In the genomic region with DNA sequence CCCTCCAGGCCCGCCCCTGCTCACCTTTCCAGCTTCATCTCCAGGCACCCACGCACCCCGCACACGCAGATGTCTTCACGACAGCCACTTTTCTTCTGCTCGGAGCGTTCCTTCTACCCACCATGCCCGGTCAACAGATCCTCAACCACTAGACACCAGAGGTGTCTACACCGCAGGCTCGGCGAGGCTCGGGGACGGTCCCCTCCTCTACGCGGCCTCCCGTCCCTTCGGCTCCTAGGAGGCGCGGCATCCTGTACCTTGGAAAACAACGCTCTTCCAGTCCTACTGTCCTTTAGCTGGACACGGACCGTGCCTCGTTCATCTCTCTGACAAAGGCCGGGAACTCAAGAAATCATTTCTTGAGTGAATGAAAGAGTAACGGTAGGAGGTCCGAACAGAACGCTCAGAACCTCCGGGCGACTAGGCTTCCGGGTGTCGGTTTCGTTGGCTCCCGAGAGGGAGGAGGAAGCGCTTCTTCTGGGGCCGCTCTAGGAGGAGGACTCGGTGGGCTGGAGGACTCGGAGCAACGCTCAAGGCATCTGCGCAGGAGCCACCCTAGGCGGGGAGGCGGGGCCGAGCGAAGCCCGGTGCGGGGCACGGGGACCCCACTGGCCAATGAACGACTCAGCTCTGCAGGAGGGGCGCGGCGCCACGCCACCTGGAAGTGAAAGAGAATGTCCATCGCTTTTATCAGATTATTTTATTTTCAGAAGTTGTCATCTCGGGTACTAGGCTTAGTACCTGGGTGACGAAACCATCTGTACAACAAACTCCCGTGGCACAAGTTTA, we compare ENCODE assay signal across 1 cellular context.
A peak's percentile ranks its signal among the peaks of the same experiment; 100 is the strongest.
TF ChIP-seq lines count a peak whose summit lies in the region.

No MANE protein-coding gene starts in this region.

TF ChIP-seq in SK-N-SH, 30 proteins besides CTCF, POLR2A, EP300 and RAD21 (continued from another document):
- TF ChIP-seq, protein P1, sequence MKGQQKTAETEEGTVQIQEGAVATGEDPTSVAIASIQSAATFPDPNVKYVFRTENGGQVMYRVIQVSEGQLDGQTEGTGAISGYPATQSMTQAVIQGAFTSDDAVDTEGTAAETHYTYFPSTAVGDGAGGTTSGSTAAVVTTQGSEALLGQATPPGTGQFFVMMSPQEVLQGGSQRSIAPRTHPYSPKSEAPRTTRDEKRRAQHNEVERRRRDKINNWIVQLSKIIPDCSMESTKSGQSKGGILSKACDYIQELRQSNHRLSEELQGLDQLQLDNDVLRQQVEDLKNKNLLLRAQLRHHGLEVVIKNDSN (IDR thresholded peaks at IDR 0.05; ENCODE audit: borderline replicate concordance, low read depth) = peak; percentile 92
- peak; percentile 77; the same call in 1 of the 2 replicates for TF ChIP-seq MXI1 (IDR thresholded peaks at IDR 0.05; ENCODE audit: low read depth, low read length)
- TF ChIP-seq TAF1 (IDR thresholded peaks at IDR 0.05; ENCODE audit: borderline replicate concordance, low read depth, low read length) = peak; percentile 82
- TF ChIP-seq ELF1 (IDR thresholded peaks at IDR 0.05) = peak; percentile 99
- TF ChIP-seq ZBTB33 (IDR thresholded peaks at IDR 0.05; ENCODE audit: borderline replicate concordance, low read depth) = 0 out of 2 replicates have a peak, but pooled peaks have one; percentile 21
- TF ChIP-seq SMC3 (IDR thresholded peaks at IDR 0.05; ENCODE audit: low read depth, low read length) = no peak
- TF ChIP-seq MAX (IDR thresholded peaks at IDR 0.05; ENCODE audit: low read depth) = peak; percentile 63
- TF ChIP-seq FOSL2 (IDR thresholded peaks at IDR 0.05; ENCODE audit: borderline replicate concordance, low read depth) = no peak
